In the genomic region with DNA sequence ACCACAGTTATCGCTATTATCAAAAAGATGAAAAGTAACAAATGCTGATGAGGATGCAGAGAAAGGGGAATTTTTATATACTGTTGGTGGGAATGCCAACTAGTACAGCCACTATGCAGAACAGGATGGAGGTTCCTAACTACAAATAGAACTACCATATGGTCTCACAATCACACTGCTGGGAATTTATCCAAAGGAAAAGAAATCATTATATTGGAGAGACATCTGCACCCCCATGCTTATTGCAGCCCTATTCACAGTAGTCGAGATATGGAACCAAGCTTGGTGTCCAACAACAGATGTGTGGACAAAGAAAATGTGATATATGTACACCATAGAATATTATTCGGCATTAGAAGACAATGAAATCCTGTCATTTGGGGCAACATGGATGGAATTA, we compare ENCODE assay signal across 28 cellular contexts. TPM values are rescaled to one million over a fixed set of nuclear protein-coding genes. Genes with fewer than 3 reads are reported as not detected.
DNase-seq lines count a peak whose midpoint lies in the region; ATAC-seq and TF ChIP-seq lines count a peak whose summit lies in the region.
"Had no signal": no experiment of that assay in that cellular context is flagged by ENCODE, and none has a peak within 500 bp of the region (broad histone marks: within the 10 kb centered on the region; RNA-seq: fewer than 3 reads in every experiment).

No MANE protein-coding gene starts in this region.

- peaks cover 24% of the 10 kb centered on the region for H3K4me1 Mint-ChIP-seq in activated T-helper 2 cell treated with anti-CD3 and anti-CD28 coated beads, Interferon-gamma antibody, Interleukin-2, Interleukin-4, amounts not matched to agents 10 μg/mL and 5 μg/mL and 100 μg/mL, durations not matched to agents 14 hours and 24 hours and 36 hours (ENCODE audit: low read depth)

- intact Hi-C loops in testis (cut with DNase I; ENCODE audit: low total_unique reads): no loop called here
- intact Hi-C loops in activated T-helper 2 cell treated with anti-CD3 and anti-CD28 coated beads, Interferon-gamma antibody, Interleukin-2, Interleukin-4, amounts not matched to agents 10 μg/mL and 5 μg/mL and 100 μg/mL, durations not matched to agents 14 hours and 24 hours and 36 hours (cut with micrococcal nuclease): loop anchor here (5.0 kb wide), 1 partner anchor 769 kb away; no protein-coding TSS in a partner anchor

- H3K9me3 ChIP-seq in testis: no peaks in the 10 kb centered on the region

- no peak overlapping the region for H3K4me3 ChIP-seq in testis
- H3K4me3 ChIP-seq: GM12878, GM23248, SK-N-MC had no signal

- TF ChIP-seq CTCF in testis (IDR thresholded peaks at IDR 0.05): no peak

- ATAC-seq in left lobe of liver: no peak
- ATAC-seq: GM12878, HepG2 had no signal

- peaks cover 35% of the 10 kb centered on the region for H3K27me3 Mint-ChIP-seq in activated T-helper 2 cell treated with anti-CD3 and anti-CD28 coated beads, Interferon-gamma antibody, Interleukin-2, Interleukin-4, amounts not matched to agents 10 μg/mL and 5 μg/mL and 100 μg/mL, durations not matched to agents 14 hours and 24 hours and 36 hours (ENCODE audit: low read depth)

- peak overlapping the region; percentile 15 to 64 for H3K27ac ChIP-seq in testis
- H3K27ac ChIP-seq: 22Rv1, GM23248, SK-N-MC had no signal

- no peaks in the 10 kb centered on the region for H3K36me3 ChIP-seq in testis (ENCODE audit: low read depth, missing control alignments)

- no peak for TF ChIP-seq POLR2A in testis (IDR thresholded peaks at IDR 0.05)

- 39 to 57% methylated on average over 3 of the region's 3 CpGs for WGBS in testis, 2 donors

- DNase-seq in NCI-H1092 treated with DMSO at 0.1 percent for 48 hours (lab: John Stamatoyannopoulos, UW) (peak; percentile 16), NCI-H1092 (lab: John Stamatoyannopoulos, UW) (no peak), NCI-H446 (lab: John Stamatoyannopoulos, UW) (peak; percentile 42 to 83), inferior parietal cortex (ENCODE audit: extremely low spot score) (peak; percentile 48), testis (no peak), left lobe of liver (ENCODE audit: low spot score) (no peak), A172 (ENCODE audit: low spot score) (no peak)
- DNase-seq in activated T-helper 2 cell treated with anti-CD3 and anti-CD28 coated beads, Interferon-gamma antibody, Interleukin-2, Interleukin-4, amounts not matched to agents 10 μg/mL and 5 μg/mL and 100 μg/mL, durations not matched to agents 14 hours and 24 hours and 36 hours (ENCODE audit: low spot score): no peak
- DNase-seq: ACHN, Calu3, GM23248, H7, Kasumi-1, MV-4-11, NCI-H1417, NCI-H187, NCI-H2081 treated with DMSO at 0.1 percent for 48 hours, NCI-H526 treated with DMSO at 0.1 percent for 48 hours, SIG-M5 had no signal

- H3K36me3 Mint-ChIP-seq in activated T-helper 2 cell treated with anti-CD3 and anti-CD28 coated beads, Interferon-gamma antibody, Interleukin-2, Interleukin-4, amounts not matched to agents 10 μg/mL and 5 μg/mL and 100 μg/mL, durations not matched to agents 14 hours and 24 hours and 36 hours (ENCODE audit: low read depth): no peaks in the 10 kb centered on the region

- peaks cover 8% of the 10 kb centered on the region for H3K9me3 Mint-ChIP-seq in activated T-helper 2 cell treated with anti-CD3 and anti-CD28 coated beads, Interferon-gamma antibody, Interleukin-2, Interleukin-4, amounts not matched to agents 10 μg/mL and 5 μg/mL and 100 μg/mL, durations not matched to agents 14 hours and 24 hours and 36 hours

- H3K4me1 ChIP-seq in testis: peaks cover 25% of the 10 kb centered on the region

- no peak overlapping the region for H3K4me3 Mint-ChIP-seq in activated T-helper 2 cell treated with anti-CD3 and anti-CD28 coated beads, Interferon-gamma antibody, Interleukin-2, Interleukin-4, amounts not matched to agents 10 μg/mL and 5 μg/mL and 100 μg/mL, durations not matched to agents 14 hours and 24 hours and 36 hours (ENCODE audit: low read depth)

- no peak overlapping the region for H3K27ac Mint-ChIP-seq in activated T-helper 2 cell treated with anti-CD3 and anti-CD28 coated beads, Interferon-gamma antibody, Interleukin-2, Interleukin-4, amounts not matched to agents 10 μg/mL and 5 μg/mL and 100 μg/mL, durations not matched to agents 14 hours and 24 hours and 36 hours

- H3K27me3 ChIP-seq in testis: no peaks in the 10 kb centered on the region

RNA-seq across cellular contexts. Expression of gene POU2AF2, which starts 19.7 kb away (rescaled TPM):
- total RNA-seq in testis (1 to 10 TPM; 2.5 to 5.2 TPM), left lobe of liver (not detected)
- polyA plus RNA-seq in testis (ENCODE audit: insufficient read depth, low read depth, low replicate concordance): 7.9 TPM
- total RNA-seq in activated T-helper 2 cell treated with anti-CD3 and anti-CD28 coated beads, Interferon-gamma antibody, Interleukin-2, Interleukin-4, amounts not matched to agents 10 μg/mL and 5 μg/mL and 100 μg/mL, durations not matched to agents 14 hours and 24 hours and 36 hours: not detected in 2 replicates
- not detected in 2 replicates for total RNA-seq in A172 (2014; rRNA removed; shearing (Covaris generic))
- total RNA-seq: Daoy, GM12878, GM23248, H7, HepG2, HT1080, M059J, NCI-H460 had no signal
- polyA plus RNA-seq: BJ, GM12878, GM23248 had no signal

Comparison
In these comparisons a context has a peak if more than half of its experiments do, and no peak if none do; other contexts are left out.
1. DNase-seq: peak in NCI-H1092 treated with DMSO at 0.1 percent for 48 hours (single experiment), NCI-H446 (2 of 2) and inferior parietal cortex (single experiment); none in NCI-H1092 (single experiment), testis (single experiment), activated T-helper 2 cell treated with anti-CD3 and anti-CD28 coated beads, Interferon-gamma antibody, Interleukin-2, Interleukin-4, amounts not matched to agents 10 μg/mL and 5 μg/mL and 100 μg/mL, durations not matched to agents 14 hours and 24 hours and 36 hours (single experiment), left lobe of liver (single experiment) and A172 (single experiment).